ENCODE assay signal across 14 cellular contexts in genomic region chr22:35620624-35621245, GRCh38. TPM values are rescaled to one million over a fixed set of nuclear protein-coding genes. Genes with fewer than 3 reads are reported as not detected.
DNase-seq lines count a peak whose midpoint lies in the region; ATAC-seq and TF ChIP-seq lines count a peak whose summit lies in the region.
"Had no signal": no experiment of that assay in that cellular context is flagged by ENCODE, and none has a peak within 500 bp of the region (broad histone marks: within the 10 kb centered on the region; RNA-seq: fewer than 3 reads in every experiment).

No MANE protein-coding gene starts in this region.

- H3K27me3 ChIP-seq in neuronal stem cell (ENCODE audit: control insufficient read depth in 3 of 3, insufficient read depth in 3 of 3, low read depth in 1 of 3, low read length in 3 of 3): peaks cover 0 to 23% (median 0%) of the 10 kb centered on the region in 3 experiments
- no peaks in the 10 kb centered on the region for H3K27me3 ChIP-seq in CD4-positive, alpha-beta T cell (ENCODE audit: control insufficient read depth, insufficient read depth, low read length)

- H3K9me3 Mint-ChIP-seq in endothelial cell (ENCODE audit: unreplicated experiment): no peaks in the 10 kb centered on the region
- H3K9me3 Mint-ChIP-seq in CD4-positive, alpha-beta T cell: no peaks in the 10 kb centered on the region
- H3K9me3 Mint-ChIP-seq: central memory CD8-positive, alpha-beta T cell had no signal

- intact Hi-C loops in CD4-positive, alpha-beta T cell (cut with DNase I, micrococcal nuclease): no loop called here

- H3K9ac ChIP-seq in neuronal stem cell (ENCODE audit: low read depth, low read length, poor library complexity): peak overlapping the region; percentile 44

- no peak overlapping the region for H2BK120ac ChIP-seq in neuronal stem cell (ENCODE audit: low read depth, low read length)

- no peaks in the 10 kb centered on the region for H3K4me1 Mint-ChIP-seq in endothelial cell (ENCODE audit: unreplicated experiment)
- peaks cover 4% of the 10 kb centered on the region for H3K4me1 Mint-ChIP-seq in CD4-positive, alpha-beta T cell (ENCODE audit: low read depth)

- H3K18ac ChIP-seq in neuronal stem cell (ENCODE audit: low read length): peak overlapping the region; percentile 68

- H3K23ac ChIP-seq in neuronal stem cell (ENCODE audit: low read depth, low read length, poor library complexity): no peak overlapping the region

- H3K36me3 ChIP-seq in neuronal stem cell (replicated peaks in 1 of 2; ENCODE audit: control insufficient read depth in 2 of 2, insufficient read depth in 2 of 2, low read length in 2 of 2): no peaks in the 10 kb centered on the region
- H3K36me3 ChIP-seq: lower lobe of right lung had no signal

- no peaks in the 10 kb centered on the region for H3K36me3 Mint-ChIP-seq in endothelial cell (ENCODE audit: low read depth, unreplicated experiment)
- no peaks in the 10 kb centered on the region for H3K36me3 Mint-ChIP-seq in CD4-positive, alpha-beta T cell (ENCODE audit: low read depth)

- no peak overlapping the region for H2BK12ac ChIP-seq in neuronal stem cell (ENCODE audit: low read length)

- no peak overlapping the region for H3K27ac ChIP-seq in neuronal stem cell (replicated peaks; ENCODE audit: low read length)
- H3K27ac ChIP-seq in CD4-positive, alpha-beta T cell (ENCODE audit: low read depth, low read length): no peak overlapping the region
- H3K27ac ChIP-seq: lower lobe of right lung had no signal

- POLR2A ChIA-PET in CD4-positive, alpha-beta T cell (lab: Charles Lee): no interaction called here

- no peak overlapping the region for H3K4me3 Mint-ChIP-seq in endothelial cell (ENCODE audit: unreplicated experiment)
- no peak overlapping the region for H3K4me3 Mint-ChIP-seq in CD4-positive, alpha-beta T cell
- H3K4me3 Mint-ChIP-seq: central memory CD8-positive, alpha-beta T cell had no signal

- no peak overlapping the region for H2BK15ac ChIP-seq in neuronal stem cell (ENCODE audit: low read length)

- H3K27me3 Mint-ChIP-seq in endothelial cell (ENCODE audit: unreplicated experiment): peaks cover 3% of the 10 kb centered on the region
- peaks cover 9% of the 10 kb centered on the region for H3K27me3 Mint-ChIP-seq in CD4-positive, alpha-beta T cell

- no peak overlapping the region for H4K91ac ChIP-seq in neuronal stem cell (ENCODE audit: low read depth, low read length, poor library complexity)

- DNase-seq in EH (ENCODE audit: low read depth) (peak; percentile 51), NCI-H146 treated with DMSO at 0.1 percent for 48 hours (lab: John Stamatoyannopoulos, UW; ENCODE audit: unreplicated experiment) (peak; percentile 4), endothelial cell (ENCODE audit: low spot score) (no peak), neuronal stem cell (ENCODE audit: low spot score) (no peak), CD1c-positive myeloid dendritic cell (ENCODE audit: extremely low spot score) (no peak), OCI-M1 (lab: John Stamatoyannopoulos, UW) (no peak)
- DNase-seq in CD4-positive, alpha-beta T cell: no peak
- no peak for DNase-seq in activated CD8-positive, alpha-beta memory T cell treated with anti-CD3 and anti-CD28 coated beads, Interleukin-2, amount 50 U/mL, for 4 hours
- DNase-seq: DMS79, foreskin melanocyte, lower lobe of right lung, PC-3 had no signal

- peaks cover 6 to 9% of the 10 kb centered on the region in 2 donors for H3K4me1 ChIP-seq in neuronal stem cell (ENCODE audit: control insufficient read depth in 2 of 2, insufficient read depth in 1 of 2, low read depth in 1 of 2, low read length in 2 of 2)

- CTCF ChIA-PET in CD4-positive, alpha-beta T cell (lab: Charles Lee): interaction anchor here (0.6 kb wide), 1 partner anchor 493 kb away, joined by 3 read pairs; no protein-coding TSS in a partner anchor

- no peak overlapping the region for H2AFZ ChIP-seq in neuronal stem cell (ENCODE audit: low read length)

- H3K27ac Mint-ChIP-seq in endothelial cell (ENCODE audit: unreplicated experiment): peak overlapping the region; percentile 20
- H3K27ac Mint-ChIP-seq in CD4-positive, alpha-beta T cell: no peak overlapping the region

- TF ChIP-seq CTCF in endothelial cell (IDR thresholded peaks at IDR 0.05; ENCODE audit: unreplicated experiment): no peak
- TF ChIP-seq CTCF in CD4-positive, alpha-beta T cell (IDR thresholded peaks at IDR 0.05): no peak

- no peak overlapping the region for H3K4me2 ChIP-seq in neuronal stem cell (ENCODE audit: insufficient read depth, low read length, poor library complexity, severe bottlenecking)

- H2AK5ac ChIP-seq in neuronal stem cell (ENCODE audit: low read depth, low read length): peak overlapping the region; percentile 77

- no peak overlapping the region for H3K4me3 ChIP-seq in neuronal stem cell (ENCODE audit: low read length in 2 of 2)
- H3K4me3 ChIP-seq: lower lobe of right lung, skin epidermis had no signal

- H4K8ac ChIP-seq in neuronal stem cell (ENCODE audit: low read depth, low read length): no peak overlapping the region

- H3K14ac ChIP-seq in neuronal stem cell (ENCODE audit: low read length): no peak overlapping the region

- H2BK5ac ChIP-seq in neuronal stem cell (ENCODE audit: low read length): no peak overlapping the region

- no peak for ATAC-seq in CD4-positive, alpha-beta T cell (ENCODE audit: poor library complexity)
- ATAC-seq: lower lobe of right lung, PC-3 had no signal

- WGBS in neuronal stem cell (ENCODE audit: extremely low coverage in 2 of 2, insufficient read length in 2 of 2, insufficient replicate concordance in 1 of 2), 2 donors: no CpG with 5 or more reads among the region's 15 CpGs

- H3K9me3 ChIP-seq in neuronal stem cell (replicated peaks in 1 of 2; ENCODE audit: control insufficient read depth in 2 of 2, insufficient read depth in 1 of 2, low read depth in 1 of 2, low read length in 2 of 2): peaks cover 0 to 2% of the 10 kb centered on the region in 2 donors
- no peaks in the 10 kb centered on the region for H3K9me3 ChIP-seq in CD4-positive, alpha-beta T cell (ENCODE audit: control insufficient read depth, low read length)
- H3K9me3 ChIP-seq: lower lobe of right lung had no signal

- H3K79me1 ChIP-seq in neuronal stem cell (ENCODE audit: low read depth, low read length): no peaks in the 10 kb centered on the region

- no peak overlapping the region for H3K4ac ChIP-seq in neuronal stem cell (ENCODE audit: low read length)

RNA-seq across cellular contexts. Expression of gene MB, which starts 3.6 kb away (rescaled TPM):
- not detected for total RNA-seq in endothelial cell (ENCODE audit: unreplicated experiment)
- 0.26 TPM for polyA plus RNA-seq in neuronal stem cell (2013, experiment 1 of 2)
- 0.19 TPM for polyA plus RNA-seq in neuronal stem cell (2013, experiment 2 of 2)
- total RNA-seq in CD4-positive, alpha-beta T cell: not detected

RNA-seq across cellular contexts. Expression of gene APOL6, which starts 27.5 kb away (rescaled TPM):
- 0.23 TPM for total RNA-seq in endothelial cell (ENCODE audit: unreplicated experiment)
- polyA plus RNA-seq in neuronal stem cell (2013, experiment 1 of 2): 0.01 TPM
- 0.01 TPM for polyA plus RNA-seq in neuronal stem cell (2013, experiment 2 of 2)
- total RNA-seq in CD4-positive, alpha-beta T cell: 10 to 100 TPM; 39.3 TPM

Comparison
In these comparisons a context has a peak if more than half of its experiments do, and no peak if none do; other contexts are left out.
1. DNase-seq: peak in EH (single experiment) and NCI-H146 treated with DMSO at 0.1 percent for 48 hours (single experiment); none in endothelial cell (single experiment), neuronal stem cell (single experiment), CD1c-positive myeloid dendritic cell (single experiment), OCI-M1 (single experiment), CD4-positive, alpha-beta T cell (0 of 10) and activated CD8-positive, alpha-beta memory T cell treated with anti-CD3 and anti-CD28 coated beads, Interleukin-2, amount 50 U/mL, for 4 hours (single experiment).
2. RNA of gene APOL6, which starts 27.5 kb away (total RNA-seq): 39.3 TPM in CD4-positive, alpha-beta T cell; 0.23 TPM in endothelial cell (single experiment); every median in the first group is over 10 times any median in the second.